In the genomic region with DNA sequence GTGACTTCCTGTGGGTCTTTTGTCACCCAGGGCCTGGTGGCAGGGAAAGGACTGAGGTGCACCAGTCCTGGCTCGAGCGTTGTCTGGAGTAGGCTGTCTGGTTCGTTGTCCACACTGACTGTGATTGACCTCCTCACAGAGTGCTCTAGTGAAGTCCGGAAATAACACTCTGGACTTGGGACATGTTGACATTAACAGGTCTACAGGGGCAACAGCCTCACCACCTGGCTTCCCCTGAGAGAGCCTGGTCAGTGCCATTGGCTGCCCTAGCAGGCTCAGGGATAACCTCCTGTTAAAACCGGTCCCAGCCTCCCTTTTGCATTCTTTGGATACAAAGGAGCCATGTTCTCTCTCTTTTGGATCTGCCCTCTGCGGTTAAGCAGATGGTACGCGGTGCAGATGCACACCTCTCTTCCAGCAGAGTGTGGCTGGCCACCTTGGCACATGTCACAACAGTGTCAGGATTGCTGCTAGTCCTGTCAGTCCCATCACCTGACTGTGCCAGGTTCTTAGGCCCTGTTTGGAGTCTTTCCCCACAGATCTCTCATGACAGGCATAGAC, we compare ENCODE assay signal across 17 cellular contexts. TPM values are rescaled to one million over a fixed set of nuclear protein-coding genes. Genes with fewer than 3 reads are reported as not detected.
DNase-seq lines count a peak whose midpoint lies in the region; ATAC-seq and TF ChIP-seq lines count a peak whose summit lies in the region.
"Had no signal": no experiment of that assay in that cellular context is flagged by ENCODE, and none has a peak within 500 bp of the region (broad histone marks: within the 10 kb centered on the region; RNA-seq: fewer than 3 reads in every experiment).

No MANE protein-coding gene starts in this region.

- intact Hi-C loops in activated CD8-positive, alpha-beta T cell treated with anti-CD3 and anti-CD28 coated beads for 36 hours (cut with micrococcal nuclease), result no loop called here
- intact Hi-C loops in psoas muscle (cut with DNase I), result loop anchor here (5.0 kb wide), 2 partner anchors 46 to 51 kb away; a partner anchor contains a TSS

- no peaks in the 10 kb centered on the region for H3K27me3 Mint-ChIP-seq in activated CD8-positive, alpha-beta T cell treated with anti-CD3 and anti-CD28 coated beads, Interleukin-2, amount 10 ng/mL, durations not matched to agents 7 days and 5 days (ENCODE audit: low read depth)
- no peaks in the 10 kb centered on the region for H3K27me3 Mint-ChIP-seq in activated CD8-positive, alpha-beta T cell treated with anti-CD3 and anti-CD28 coated beads for 36 hours
- no peaks in the 10 kb centered on the region for H3K27me3 Mint-ChIP-seq in activated T-helper 17 cell treated with anti-CD3 and anti-CD28 coated beads, Interleukin-2, amount 50 U/mL, for 72 hours
- peaks cover 0 to 1% (median 0%) of the 10 kb centered on the region in 3 donors for H3K27me3 Mint-ChIP-seq in immature natural killer cell (ENCODE audit: low read depth in 3 of 3)
- H3K27me3 Mint-ChIP-seq: stimulated activated naive CD8-positive, alpha-beta T cell treated with anti-CD3 and anti-CD28 coated beads, Interleukin-15, Interleukin-2, amounts not matched to agents 100 ng/mL and 50 ng/mL, for 24 hours had no signal

- no peak for ATAC-seq in activated CD8-positive, alpha-beta T cell treated with anti-CD3 and anti-CD28 coated beads, Interleukin-2, amount 10 ng/mL, durations not matched to agents 7 days and 5 days
- no peak for ATAC-seq in activated CD8-positive, alpha-beta T cell treated with anti-CD3 and anti-CD28 coated beads for 36 hours
- ATAC-seq in activated T-helper 17 cell treated with anti-CD3 and anti-CD28 coated beads, Interleukin-2, amount 50 U/mL, for 72 hours (replicated peaks), result no peak
- ATAC-seq in psoas muscle (peak; percentile 29 to 55 (median 44)), GM21576 (IDR thresholded peaks at IDR 0.05; ENCODE audit: unreplicated experiment) (no peak)

- peak overlapping the region; percentile 21 for H3K27ac Mint-ChIP-seq in activated CD8-positive, alpha-beta T cell treated with anti-CD3 and anti-CD28 coated beads, Interleukin-2, amount 10 ng/mL, durations not matched to agents 7 days and 5 days
- H3K27ac Mint-ChIP-seq in activated CD8-positive, alpha-beta T cell treated with anti-CD3 and anti-CD28 coated beads for 36 hours, result no peak overlapping the region
- H3K27ac Mint-ChIP-seq in activated T-helper 17 cell treated with anti-CD3 and anti-CD28 coated beads, Interleukin-2, amount 50 U/mL, for 72 hours, result peak overlapping the region; percentile 79
- peak overlapping the region in 5 of 6 donors; percentile 44 to 74 (median 48) for H3K27ac Mint-ChIP-seq in immature natural killer cell

- POLR2A ChIA-PET in activated CD8-positive, alpha-beta T cell treated with anti-CD3 and anti-CD28 coated beads, Interleukin-2, amount 10 ng/mL, durations not matched to agents 7 days and 5 days (lab: Charles Lee), result no interaction called here
- POLR2A ChIA-PET in activated CD8-positive, alpha-beta T cell treated with anti-CD3 and anti-CD28 coated beads for 36 hours (lab: Charles Lee), result no interaction called here

- H3K36me3 ChIP-seq in psoas muscle (ENCODE audit: insufficient read depth in 1 of 2, low read depth in 1 of 2), result peaks cover 0 to 40% of the 10 kb centered on the region in 2 donors

- peaks cover 36% of the 10 kb centered on the region for H3K4me1 Mint-ChIP-seq in activated CD8-positive, alpha-beta T cell treated with anti-CD3 and anti-CD28 coated beads, Interleukin-2, amount 10 ng/mL, durations not matched to agents 7 days and 5 days (ENCODE audit: low read depth)
- peaks cover 32% of the 10 kb centered on the region for H3K4me1 Mint-ChIP-seq in activated CD8-positive, alpha-beta T cell treated with anti-CD3 and anti-CD28 coated beads for 36 hours (ENCODE audit: low read depth)
- peaks cover 17% of the 10 kb centered on the region for H3K4me1 Mint-ChIP-seq in activated T-helper 17 cell treated with anti-CD3 and anti-CD28 coated beads, Interleukin-2, amount 50 U/mL, for 72 hours
- peaks cover 56 to 60% of the 10 kb centered on the region in 2 donors for H3K4me1 Mint-ChIP-seq in immature natural killer cell

- WGBS in psoas muscle, 3 donors, result 49 to 68% (median 60%) methylated on average over 8 of the region's 8 CpGs

- no peak for DNase-seq in activated CD8-positive, alpha-beta T cell treated with anti-CD3 and anti-CD28 coated beads, Interleukin-2, amount 10 ng/mL, durations not matched to agents 7 days and 5 days
- no peak for DNase-seq in activated CD8-positive, alpha-beta T cell treated with anti-CD3 and anti-CD28 coated beads for 36 hours
- DNase-seq in immature natural killer cell, result no peak
- no peak for DNase-seq in psoas muscle
- no peak for DNase-seq in NCI-H526 treated with DMSO at 0.1 percent for 48 hours (lab: John Stamatoyannopoulos, UW)
- no peak for DNase-seq in GM03348 (ENCODE audit: low spot score)
- DNase-seq: DMS79 treated with DMSO at 0.1 percent for 48 hours; foreskin fibroblast; mammary epithelial cell; NCI-H1417 treated with DMSO at 0.1 percent for 48 hours; NCI-H226; nephron progenitor cell; stimulated activated CD4-positive, alpha-beta T cell treated with anti-CD3 and anti-CD28 coated beads, Interleukin-15, amount 100 ng/mL, for 24 hours had no signal

- H3K27me3 ChIP-seq in psoas muscle (ENCODE audit: insufficient read depth in 3 of 3, low read length in 2 of 3), result no peaks in the 10 kb centered on the region

- H3K9me3 ChIP-seq in psoas muscle, result no peaks in the 10 kb centered on the region

- TF ChIP-seq CTCF in activated CD8-positive, alpha-beta T cell treated with anti-CD3 and anti-CD28 coated beads for 36 hours (IDR thresholded peaks at IDR 0.05), result no peak
- no peak for TF ChIP-seq CTCF in psoas muscle (IDR thresholded peaks at IDR 0.05)

- no peak overlapping the region for H3K4me3 Mint-ChIP-seq in activated CD8-positive, alpha-beta T cell treated with anti-CD3 and anti-CD28 coated beads, Interleukin-2, amount 10 ng/mL, durations not matched to agents 7 days and 5 days
- H3K4me3 Mint-ChIP-seq in activated CD8-positive, alpha-beta T cell treated with anti-CD3 and anti-CD28 coated beads for 36 hours, result no peak overlapping the region
- H3K4me3 Mint-ChIP-seq in activated T-helper 17 cell treated with anti-CD3 and anti-CD28 coated beads, Interleukin-2, amount 50 U/mL, for 72 hours, result no peak overlapping the region
- H3K4me3 Mint-ChIP-seq in immature natural killer cell, result no peak overlapping the region
- H3K4me3 Mint-ChIP-seq: nephron progenitor cell; stimulated activated naive CD8-positive, alpha-beta T cell treated with anti-CD3 and anti-CD28 coated beads, Interleukin-15, Interleukin-2, amounts not matched to agents 100 ng/mL and 50 ng/mL, for 24 hours had no signal

- H3K9me3 Mint-ChIP-seq in activated CD8-positive, alpha-beta T cell treated with anti-CD3 and anti-CD28 coated beads, Interleukin-2, amount 10 ng/mL, durations not matched to agents 7 days and 5 days (ENCODE audit: insufficient read depth), result no peaks in the 10 kb centered on the region
- no peaks in the 10 kb centered on the region for H3K9me3 Mint-ChIP-seq in activated CD8-positive, alpha-beta T cell treated with anti-CD3 and anti-CD28 coated beads for 36 hours
- no peaks in the 10 kb centered on the region for H3K9me3 Mint-ChIP-seq in activated T-helper 17 cell treated with anti-CD3 and anti-CD28 coated beads, Interleukin-2, amount 50 U/mL, for 72 hours
- H3K9me3 Mint-ChIP-seq in immature natural killer cell, result no peaks in the 10 kb centered on the region
- H3K9me3 Mint-ChIP-seq: nephron progenitor cell; stimulated activated naive CD8-positive, alpha-beta T cell treated with anti-CD3 and anti-CD28 coated beads, Interleukin-15, Interleukin-2, amounts not matched to agents 100 ng/mL and 50 ng/mL, for 24 hours had no signal

- H3K36me3 Mint-ChIP-seq in activated CD8-positive, alpha-beta T cell treated with anti-CD3 and anti-CD28 coated beads, Interleukin-2, amount 10 ng/mL, durations not matched to agents 7 days and 5 days (ENCODE audit: low read depth), result peaks cover 21% of the 10 kb centered on the region
- peaks cover 9% of the 10 kb centered on the region for H3K36me3 Mint-ChIP-seq in activated CD8-positive, alpha-beta T cell treated with anti-CD3 and anti-CD28 coated beads for 36 hours (ENCODE audit: low read depth)
- peaks cover 64% of the 10 kb centered on the region for H3K36me3 Mint-ChIP-seq in activated T-helper 17 cell treated with anti-CD3 and anti-CD28 coated beads, Interleukin-2, amount 50 U/mL, for 72 hours (ENCODE audit: low read depth)
- peaks cover 0 to 10% (median 6%) of the 10 kb centered on the region in 3 donors for H3K36me3 Mint-ChIP-seq in immature natural killer cell

- peak overlapping the region; percentile 63 for H3K27ac ChIP-seq in psoas muscle
- H3K27ac ChIP-seq: C4-2B had no signal

- peaks cover 59% of the 10 kb centered on the region for H3K4me1 ChIP-seq in psoas muscle

- H3K4me3 ChIP-seq in psoas muscle, result no peak overlapping the region

- CTCF ChIA-PET in activated CD8-positive, alpha-beta T cell treated with anti-CD3 and anti-CD28 coated beads, Interleukin-2, amount 10 ng/mL, durations not matched to agents 7 days and 5 days (lab: Charles Lee), result no interaction called here
- CTCF ChIA-PET in activated CD8-positive, alpha-beta T cell treated with anti-CD3 and anti-CD28 coated beads for 36 hours (lab: Charles Lee), result no interaction called here

RNA-seq across cellular contexts. Expression of a gene that starts 46.2 kb away (rescaled TPM):
- total RNA-seq in activated CD8-positive, alpha-beta T cell treated with anti-CD3 and anti-CD28 coated beads, Interleukin-2, amount 10 ng/mL, durations not matched to agents 7 days and 5 days, result 10 to 100 TPM; 56.2 to 58.3 TPM
- 10 to 100 TPM; 30.2 to 34.7 TPM for total RNA-seq in activated CD8-positive, alpha-beta T cell treated with anti-CD3 and anti-CD28 coated beads for 36 hours
- 10 to 100 TPM; 53.8 to 70.5 TPM for total RNA-seq in activated T-helper 17 cell treated with anti-CD3 and anti-CD28 coated beads, Interleukin-2, amount 50 U/mL, for 72 hours
- polyA plus RNA-seq in immature natural killer cell (10 to 100 TPM; 50.1 to 61.1 (median 54.8) TPM), psoas muscle (10 to 100 TPM in 2 of 3 donors, 1 to 10 TPM in 1; 8.0 to 19.5 (median 15.2) TPM)
- 10 to 100 TPM; 18.1 to 34.1 (median 25.2) TPM for total RNA-seq in psoas muscle

RNA-seq across cellular contexts. Expression of a gene that starts 53.2 kb away (rescaled TPM):
- total RNA-seq in activated CD8-positive, alpha-beta T cell treated with anti-CD3 and anti-CD28 coated beads, Interleukin-2, amount 10 ng/mL, durations not matched to agents 7 days and 5 days, result 100 to 1,000 TPM; 607 to 613 TPM
- 100 to 1,000 TPM; 600 to 627 TPM for total RNA-seq in activated CD8-positive, alpha-beta T cell treated with anti-CD3 and anti-CD28 coated beads for 36 hours
- 100 to 1,000 TPM; 346 to 572 TPM for total RNA-seq in activated T-helper 17 cell treated with anti-CD3 and anti-CD28 coated beads, Interleukin-2, amount 50 U/mL, for 72 hours
- polyA plus RNA-seq in immature natural killer cell (10 to 100 TPM; 63.3 to 86.5 (median 76.4) TPM), psoas muscle (10 to 100 TPM; 25.5 to 53.0 (median 37.8) TPM)
- total RNA-seq in psoas muscle, result 10 to 100 TPM; 13.2 to 19.1 (median 16.3) TPM

Comparison
In these comparisons a context has a peak if more than half of its experiments do, and no peak if none do; other contexts are left out.
1. ATAC-seq: peak in psoas muscle (4 of 4); none in activated CD8-positive, alpha-beta T cell treated with anti-CD3 and anti-CD28 coated beads, Interleukin-2, amount 10 ng/mL, durations not matched to agents 7 days and 5 days (single experiment), activated CD8-positive, alpha-beta T cell treated with anti-CD3 and anti-CD28 coated beads for 36 hours (single experiment), activated T-helper 17 cell treated with anti-CD3 and anti-CD28 coated beads, Interleukin-2, amount 50 U/mL, for 72 hours (single experiment) and GM21576 (single experiment).
2. RNA of a gene that starts 53.2 kb away (total RNA-seq): 600 to 627 TPM in activated CD8-positive, alpha-beta T cell treated with anti-CD3 and anti-CD28 coated beads for 36 hours, 607 to 613 TPM in activated CD8-positive, alpha-beta T cell treated with anti-CD3 and anti-CD28 coated beads, Interleukin-2, amount 10 ng/mL, durations not matched to agents 7 days and 5 days and 346 to 572 TPM in activated T-helper 17 cell treated with anti-CD3 and anti-CD28 coated beads, Interleukin-2, amount 50 U/mL, for 72 hours; 13.2 to 19.1 TPM in psoas muscle; every median in the first group is over 10 times any median in the second.